ENCODE assay signal across 16 cellular contexts in genomic region chr12:32863128-32863527, GRCh38. TPM values are rescaled to one million over a fixed set of nuclear protein-coding genes. Genes with fewer than 3 reads are reported as not detected.
A peak's percentile ranks its signal among the peaks of the same experiment; 100 is the strongest.
DNase-seq lines count a peak whose midpoint lies in the region; ATAC-seq and TF ChIP-seq lines count a peak whose summit lies in the region.
"Had no signal": no experiment of that assay in that cellular context is flagged by ENCODE, and none has a peak within 500 bp of the region (broad histone marks: within the 10 kb centered on the region; RNA-seq: fewer than 3 reads in every experiment).

No MANE protein-coding gene starts in this region.

- intact Hi-C loops in Right ventricle myocardium superior (cut with DNase I) (no loop called here), left cardiac atrium (cut with DNase I) (no loop called here), prostate gland (cut with DNase I) (no loop called here), head of caudate nucleus (cut with DNase I) (no loop called here)

- no peak overlapping the region for H3K27ac ChIP-seq in prostate gland
- H3K27ac ChIP-seq: BLaER1 treated with 17β-estradiol and CSF1 and Interleukin-3, amounts not matched to agents 10 nM and 100 nM; HL-60 had no signal

- H3K9me3 ChIP-seq in prostate gland = no peaks in the 10 kb centered on the region
- H3K9me3 ChIP-seq in BE2C = no peaks in the 10 kb centered on the region
- H3K9me3 ChIP-seq: BLaER1 treated with 17β-estradiol and CSF1 and Interleukin-3, amounts not matched to agents 10 nM and 100 nM; HAP-1 had no signal

- no peaks in the 10 kb centered on the region for H3K27me3 ChIP-seq in prostate gland (replicated peaks; ENCODE audit: insufficient read depth)
- H3K27me3 ChIP-seq in BE2C = no peaks in the 10 kb centered on the region
- H3K27me3 ChIP-seq: BLaER1 treated with 17β-estradiol and CSF1 and Interleukin-3, amounts not matched to agents 10 nM and 100 nM had no signal

- H3K4me3 ChIP-seq in LNCaP clone FGC (ENCODE audit: low read depth, low read length) (no peak overlapping the region), prostate gland (no peak overlapping the region), BE2C (ENCODE audit: low read depth, low read length) (no peak overlapping the region)
- H3K4me3 ChIP-seq: BLaER1 treated with 17β-estradiol and CSF1 and Interleukin-3, amounts not matched to agents 10 nM and 100 nM; GM12878; HAP-1 had no signal

- H3K36me3 ChIP-seq in prostate gland (no peaks in the 10 kb centered on the region), BE2C (no peaks in the 10 kb centered on the region)
- H3K36me3 ChIP-seq: BLaER1 treated with 17β-estradiol and CSF1 and Interleukin-3, amounts not matched to agents 10 nM and 100 nM had no signal

- DNase-seq in Right ventricle myocardium superior (no peak), left cardiac atrium (no peak), LNCaP clone FGC (ENCODE audit: low read depth) (peak; percentile 44), left lobe of liver (ENCODE audit: low spot score) (peak; percentile 73), prostate gland (ENCODE audit: low spot score) (peak; percentile 34), BE2C (no peak), head of caudate nucleus (no peak)
- DNase-seq: 8988T; AML-193; CD4-positive, alpha-beta T cell; DMS79 had no signal

- 52% methylated on average over 7 of the region's 7 CpGs for WGBS in prostate gland

- TF ChIP-seq POLR2A in prostate gland (IDR thresholded peaks at IDR 0.05) = no peak

- peak; percentile 49 for ATAC-seq in Right ventricle myocardium superior (ENCODE audit: poor library complexity)
- ATAC-seq in left cardiac atrium = no peak
- ATAC-seq in left lobe of liver = peak; percentile 83
- ATAC-seq in GM21786 (IDR thresholded peaks at IDR 0.05; ENCODE audit: unreplicated experiment) = no peak
- ATAC-seq: GM12878 had no signal

- no peaks in the 10 kb centered on the region for H3K4me1 ChIP-seq in prostate gland (replicated peaks)
- H3K4me1 ChIP-seq in BE2C = no peaks in the 10 kb centered on the region
- H3K4me1 ChIP-seq: BLaER1 treated with 17β-estradiol and CSF1 and Interleukin-3, amounts not matched to agents 10 nM and 100 nM; HAP-1 had no signal

- no peak for TF ChIP-seq CTCF in LNCaP clone FGC (IDR thresholded peaks at IDR 0.05; ENCODE audit: control insufficient read depth, extremely low read depth, insufficient read depth)
- no peak for TF ChIP-seq CTCF in prostate gland (IDR thresholded peaks at IDR 0.05)
- TF ChIP-seq CTCF in BE2C (IDR thresholded peaks at IDR 0.05; ENCODE audit: low read depth, low read length) = no peak

RNA-seq across cellular contexts. Expression of gene PKP2, which starts 33.4 kb away (rescaled TPM):
- total RNA-seq in Right ventricle myocardium superior = 400 TPM
- 100 to 1,000 TPM; 124 to 148 TPM for total RNA-seq in left cardiac atrium
- total RNA-seq in left lobe of liver = 21.4 TPM
- total RNA-seq in prostate gland = 10 to 100 TPM; 28.0 to 35.2 TPM
- not detected for polyA plus RNA-seq in BE2C (2012; ENCODE audit: insufficient read depth, insufficient read length, low read depth)

Comparison
In these comparisons a context has a peak if more than half of its experiments do, and no peak if none do; other contexts are left out.
1. ATAC-seq: peak in Right ventricle myocardium superior (single experiment) and left lobe of liver (single experiment); none in left cardiac atrium (0 of 2) and GM21786 (single experiment).
2. DNase-seq: peak in LNCaP clone FGC (single experiment), left lobe of liver (single experiment) and prostate gland (single experiment); none in Right ventricle myocardium superior (single experiment), left cardiac atrium (single experiment), BE2C (single experiment) and head of caudate nucleus (0 of 42).